In genomic region chr5:33892419-33893151, GRCh38 we compare ENCODE assay signal across 12 cellular contexts. TPM values are rescaled to one million over a fixed set of nuclear protein-coding genes. Genes with fewer than 3 reads are reported as not detected.
DNase-seq lines count a peak whose midpoint lies in the region; ATAC-seq and TF ChIP-seq lines count a peak whose summit lies in the region.
"Had no signal": no experiment of that assay in that cellular context is flagged by ENCODE, and none has a peak within 500 bp of the region (broad histone marks: within the 10 kb centered on the region; RNA-seq: fewer than 3 reads in every experiment).

No MANE protein-coding gene starts in this region.

- H3K27me3 Mint-ChIP-seq in activated CD8-positive, alpha-beta T cell treated with anti-CD3 and anti-CD28 coated beads, Interleukin-2, amount 10 ng/mL, durations not matched to agents 7 days and 5 days (ENCODE audit: low read depth), result peaks cover 49% of the 10 kb centered on the region

- no peak overlapping the region for H3K27ac Mint-ChIP-seq in activated CD8-positive, alpha-beta T cell treated with anti-CD3 and anti-CD28 coated beads, Interleukin-2, amount 10 ng/mL, durations not matched to agents 7 days and 5 days

- no peaks in the 10 kb centered on the region for H3K9me3 Mint-ChIP-seq in activated CD8-positive, alpha-beta T cell treated with anti-CD3 and anti-CD28 coated beads, Interleukin-2, amount 10 ng/mL, durations not matched to agents 7 days and 5 days (ENCODE audit: insufficient read depth)

- no peak for ATAC-seq in GM19395 (IDR thresholded peaks at IDR 0.05; ENCODE audit: unreplicated experiment)
- no peak for ATAC-seq in activated CD8-positive, alpha-beta T cell treated with anti-CD3 and anti-CD28 coated beads, Interleukin-2, amount 10 ng/mL, durations not matched to agents 7 days and 5 days

- H3K4me1 Mint-ChIP-seq in activated CD8-positive, alpha-beta T cell treated with anti-CD3 and anti-CD28 coated beads, Interleukin-2, amount 10 ng/mL, durations not matched to agents 7 days and 5 days (ENCODE audit: low read depth), result peaks cover 2% of the 10 kb centered on the region

- H3K9ac ChIP-seq in HUES64 (ENCODE audit: low read depth, low read length), result peak overlapping the region; percentile 59

- H3K4me3 ChIP-seq in HUES64 (ENCODE audit: low read length) (peak overlapping the region; percentile 76), epithelial cell of esophagus (ENCODE audit: low read length) (no peak overlapping the region)

- H3K27me3 ChIP-seq in HUES64 (ENCODE audit: insufficient read depth, low read length), result peaks cover 8% of the 10 kb centered on the region; the same call in 1 of the 2 replicates

- H3K36me3 Mint-ChIP-seq in activated CD8-positive, alpha-beta T cell treated with anti-CD3 and anti-CD28 coated beads, Interleukin-2, amount 10 ng/mL, durations not matched to agents 7 days and 5 days (ENCODE audit: low read depth), result no peaks in the 10 kb centered on the region

- POLR2A ChIA-PET in activated CD8-positive, alpha-beta T cell treated with anti-CD3 and anti-CD28 coated beads, Interleukin-2, amount 10 ng/mL, durations not matched to agents 7 days and 5 days (lab: Charles Lee), result no interaction called here

- H3K4me3 Mint-ChIP-seq in activated CD8-positive, alpha-beta T cell treated with anti-CD3 and anti-CD28 coated beads, Interleukin-2, amount 10 ng/mL, durations not matched to agents 7 days and 5 days, result no peak overlapping the region

- CTCF ChIA-PET in activated CD8-positive, alpha-beta T cell treated with anti-CD3 and anti-CD28 coated beads, Interleukin-2, amount 10 ng/mL, durations not matched to agents 7 days and 5 days (lab: Charles Lee), result interaction anchor here (2.0 kb wide), 1 partner anchor 42 kb away, joined by 4 read pairs; no protein-coding TSS in a partner anchor

- no peaks in the 10 kb centered on the region for H3K36me3 ChIP-seq in HUES64 (ENCODE audit: insufficient read depth, low read length)

- peaks cover 30% of the 10 kb centered on the region for H3K4me1 ChIP-seq in HUES64 (ENCODE audit: insufficient read depth, low read length)

- no peaks in the 10 kb centered on the region for H3K9me3 ChIP-seq in HUES64 (ENCODE audit: insufficient read depth, low read depth, low read length)

- no peak for TF ChIP-seq CTCF in epithelial cell of esophagus (IDR thresholded peaks at IDR 0.05; ENCODE audit: insufficient read depth, low read depth, low read length, missing control alignments)

- peak; percentile 78 for DNase-seq in A172 (ENCODE audit: low spot score)
- DNase-seq in epithelial cell of esophagus (ENCODE audit: low read depth), result peak; percentile 5
- peak; percentile 90 for DNase-seq in myocyte (ENCODE audit: low read depth)
- no peak for DNase-seq in HPDE6-E6E7 (ENCODE audit: extremely low spot score)
- no peak for DNase-seq in middle frontal gyrus (ENCODE audit: extremely low spot score, low spot score)
- no peak for DNase-seq in activated CD8-positive, alpha-beta T cell treated with anti-CD3 and anti-CD28 coated beads, Interleukin-2, amount 10 ng/mL, durations not matched to agents 7 days and 5 days
- DNase-seq: DND-41 had no signal

- peak overlapping the region; percentile 39; the same call in 1 of the 2 replicates for H3K27ac ChIP-seq in HUES64 (ENCODE audit: low read depth, low read length)
- H3K27ac ChIP-seq: HL-60 had no signal

- WGBS in HUES64, result 28% methylated on average over 13 of the region's 13 CpGs

RNA-seq across cellular contexts. Expression of gene ADAMTS12, which starts 0.8 kb away (rescaled TPM):
- total RNA-seq in A172 (2014; rRNA removed; shearing (Covaris generic)), result 13.4 and 14.4 TPM in 2 replicates
- 6.8 TPM for polyA plus RNA-seq in HUES64 (2013, experiment 1 of 2)
- 8.3 TPM for polyA plus RNA-seq in HUES64 (2013, experiment 2 of 2)
- 21.4 and 22.0 TPM in 2 replicates for total RNA-seq in myocyte
- 88.1 TPM for polyA plus RNA-seq in myocyte (2012)
- total RNA-seq in activated CD8-positive, alpha-beta T cell treated with anti-CD3 and anti-CD28 coated beads, Interleukin-2, amount 10 ng/mL, durations not matched to agents 7 days and 5 days, result not detected
- total RNA-seq: activated CD8-positive, alpha-beta memory T cell treated with anti-CD3 and anti-CD28 coated beads for 36 hours; pulmonary artery endothelial cell had no signal

RNA-seq across cellular contexts. Expression of gene RXFP3, which starts 43.6 kb away (rescaled TPM):
- not detected in 2 replicates for total RNA-seq in A172 (2014; rRNA removed; shearing (Covaris generic))
- not detected for polyA plus RNA-seq in HUES64 (2013, experiment 1 of 2)
- not detected for polyA plus RNA-seq in HUES64 (2013, experiment 2 of 2)
- total RNA-seq in myocyte, result not detected in 2 replicates
- not detected for polyA plus RNA-seq in myocyte (2012)
- not detected for total RNA-seq in activated CD8-positive, alpha-beta T cell treated with anti-CD3 and anti-CD28 coated beads, Interleukin-2, amount 10 ng/mL, durations not matched to agents 7 days and 5 days
- total RNA-seq: activated CD8-positive, alpha-beta memory T cell treated with anti-CD3 and anti-CD28 coated beads for 36 hours; pulmonary artery endothelial cell had no signal

Comparison
In these comparisons a context has a peak if more than half of its experiments do, and no peak if none do; other contexts are left out.
1. DNase-seq: peak in A172 (single experiment), epithelial cell of esophagus (single experiment) and myocyte (single experiment); none in HPDE6-E6E7 (single experiment), middle frontal gyrus (single experiment) and activated CD8-positive, alpha-beta T cell treated with anti-CD3 and anti-CD28 coated beads, Interleukin-2, amount 10 ng/mL, durations not matched to agents 7 days and 5 days (single experiment).
2. RNA of gene ADAMTS12, which starts 0.8 kb away (total RNA-seq): 21.4 to 22.0 TPM in myocyte and 13.4 to 14.4 TPM in A172; not detected in activated CD8-positive, alpha-beta T cell treated with anti-CD3 and anti-CD28 coated beads, Interleukin-2, amount 10 ng/mL, durations not matched to agents 7 days and 5 days; every median in the first group is over 10 times any median in the second.